In the genomic region with DNA sequence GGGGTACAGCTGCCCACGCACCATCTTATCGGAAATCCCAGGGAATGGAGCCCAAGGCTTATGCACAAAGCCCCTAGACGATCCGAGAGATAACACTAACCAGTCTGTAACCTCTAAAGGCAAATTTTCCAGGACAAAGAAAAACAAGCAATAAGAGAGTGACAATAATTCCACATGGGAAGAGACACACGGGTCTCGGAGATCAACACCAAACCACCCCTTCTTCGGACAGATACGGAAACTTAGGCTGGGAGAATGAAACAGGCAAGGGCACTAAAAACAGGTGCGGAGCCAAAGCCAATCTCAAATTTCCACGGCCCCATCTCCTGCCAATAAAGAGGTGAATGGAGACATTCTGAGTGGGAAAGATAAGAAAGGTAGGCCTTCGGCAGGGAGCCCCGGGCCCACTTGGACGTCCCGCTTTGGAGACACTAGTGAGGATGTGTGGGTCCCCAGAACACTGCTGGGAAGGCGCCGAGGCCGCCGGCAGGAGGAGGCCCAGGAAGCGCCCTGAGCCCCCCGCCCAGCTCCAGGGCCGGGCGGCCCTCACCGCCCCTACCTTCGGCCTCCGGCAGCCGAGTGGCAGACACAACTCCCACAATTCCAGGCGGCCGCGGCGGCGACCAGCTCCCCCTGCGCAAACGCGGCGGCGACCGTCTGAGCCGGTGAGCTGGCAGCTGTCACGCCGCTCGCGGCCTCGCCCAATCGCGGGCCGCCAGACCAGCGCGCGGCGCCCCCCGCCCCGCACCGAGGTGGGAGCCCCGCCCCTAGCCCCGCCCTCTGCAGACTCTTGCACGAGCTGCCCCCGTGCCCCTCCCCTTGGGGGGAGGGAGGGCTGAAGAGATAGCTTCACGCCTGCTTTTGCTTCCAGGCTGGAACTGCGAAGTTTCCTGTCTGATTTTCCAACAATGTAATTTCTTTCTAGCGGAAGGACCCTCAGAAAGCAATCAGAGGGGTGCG, we compare ENCODE assay signal across 8 cellular contexts. TPM values are rescaled to one million over a fixed set of nuclear protein-coding genes. Genes with fewer than 3 reads are reported as not detected.
DNase-seq lines count a peak whose midpoint lies in the region; ATAC-seq and TF ChIP-seq lines count a peak whose summit lies in the region.

A gene (minus strand): TSS at position 659 of the 960 bp plus-strand sequence. CDS start 70,525 bp downstream, outside the sequence.

- H3K36me3 Mint-ChIP-seq in T-helper 17 cell (ENCODE audit: low read depth), result peaks cover 2% of the 10 kb centered on the region
- H3K36me3 Mint-ChIP-seq in progenitor cell of endocrine pancreas (ENCODE audit: insufficient read depth), result no peaks in the 10 kb centered on the region

- peak; percentile 8 for TF ChIP-seq CTCF in left ventricle myocardium inferior (IDR thresholded peaks at IDR 0.05; ENCODE audit: borderline replicate concordance)
- no peak for TF ChIP-seq CTCF in progenitor cell of endocrine pancreas (IDR thresholded peaks at IDR 0.05; ENCODE audit: unreplicated experiment)
- no peak for TF ChIP-seq CTCF in upper lobe of right lung (IDR thresholded peaks at IDR 0.05)

- no peaks in the 10 kb centered on the region for H3K27me3 Mint-ChIP-seq in T-helper 17 cell
- no peaks in the 10 kb centered on the region for H3K27me3 Mint-ChIP-seq in progenitor cell of endocrine pancreas

- ATAC-seq in GM18499 (IDR thresholded peaks at IDR 0.05; ENCODE audit: insufficient read depth, unreplicated experiment), result peak; percentile 73
- peak; percentile 91 for ATAC-seq in HG02938 (IDR thresholded peaks at IDR 0.05; ENCODE audit: unreplicated experiment)
- ATAC-seq in T-helper 17 cell, result peak; percentile 99
- peak; percentile 100 for ATAC-seq in upper lobe of right lung

- H3K4me3 Mint-ChIP-seq in T-helper 17 cell, result peak within 1 kb of the TSS; percentile 89
- peak within 1 kb of the TSS; percentile 75 for H3K4me3 Mint-ChIP-seq in progenitor cell of endocrine pancreas (ENCODE audit: low read depth)

- H3K27ac Mint-ChIP-seq in T-helper 17 cell (peak within 1 kb of the TSS; percentile 92), progenitor cell of endocrine pancreas (peak within 1 kb of the TSS; percentile 96)

- no peaks in the 10 kb centered on the region for H3K27me3 ChIP-seq in left ventricle myocardium inferior (ENCODE audit: low read depth)
- no peaks in the 10 kb centered on the region for H3K27me3 ChIP-seq in upper lobe of right lung

- DNase-seq in NCI-H187 (lab: John Stamatoyannopoulos, UW), result peak; percentile 88 to 96
- peak; percentile 90 to 98 (median 97) for DNase-seq in T-helper 17 cell
- peak; percentile 64 to 98 (median 93) for DNase-seq in amygdala (lab: John Stamatoyannopoulos, UW)
- DNase-seq in left ventricle myocardium inferior, result peak; percentile 99
- peak; percentile 93 for DNase-seq in progenitor cell of endocrine pancreas (ENCODE audit: low spot score, unreplicated experiment)
- DNase-seq in upper lobe of right lung, result peak; percentile 99

- H3K4me1 Mint-ChIP-seq in T-helper 17 cell (peaks cover 20% of the 10 kb centered on the region), progenitor cell of endocrine pancreas (ENCODE audit: low read depth) (peaks cover 14% of the 10 kb centered on the region)

- intact Hi-C loops in left ventricle myocardium inferior (cut with micrococcal nuclease) (no loop called here), upper lobe of right lung (cut with DNase I) (no loop called here)

- H3K27ac ChIP-seq in left ventricle myocardium inferior (replicated peaks) (peak within 1 kb of the TSS; percentile 95), upper lobe of right lung (peak within 1 kb of the TSS; percentile 96)

- H3K36me3 ChIP-seq in left ventricle myocardium inferior, result peaks cover 5% of the 10 kb centered on the region
- no peaks in the 10 kb centered on the region for H3K36me3 ChIP-seq in upper lobe of right lung

- peak within 1 kb of the TSS; percentile 86 for H3K4me3 ChIP-seq in left ventricle myocardium inferior
- peak within 1 kb of the TSS; percentile 92 for H3K4me3 ChIP-seq in upper lobe of right lung

- H3K9me3 ChIP-seq in T-helper 17 cell (ENCODE audit: control insufficient read depth, low read length, poor library complexity, severe bottlenecking), result no peaks in the 10 kb centered on the region
- H3K9me3 ChIP-seq in left ventricle myocardium inferior (replicated peaks), result no peaks in the 10 kb centered on the region
- H3K9me3 ChIP-seq in upper lobe of right lung, result no peaks in the 10 kb centered on the region

- H3K4me1 ChIP-seq in left ventricle myocardium inferior (peaks cover 33% of the 10 kb centered on the region), upper lobe of right lung (no peaks in the 10 kb centered on the region)

- no peaks in the 10 kb centered on the region for H3K9me3 Mint-ChIP-seq in progenitor cell of endocrine pancreas (ENCODE audit: low read depth)

RNA-seq across cellular contexts. Expression of the gene that starts here (rescaled TPM):
- total RNA-seq in T-helper 17 cell, result 10 to 100 TPM; 17.8 to 18.5 TPM
- total RNA-seq in left ventricle myocardium inferior, result 39.3 TPM
- 26.0 and 26.7 TPM in 2 replicates for total RNA-seq in progenitor cell of endocrine pancreas
- total RNA-seq in upper lobe of right lung, result 56.9 TPM

Comparison
In these comparisons a context has a peak if more than half of its experiments do, and no peak if none do; other contexts are left out.
1. Peak in every context shown above with its lines: DNase-seq, ATAC-seq, H3K4me3 ChIP-seq and H3K27ac ChIP-seq.